In the genomic region with DNA sequence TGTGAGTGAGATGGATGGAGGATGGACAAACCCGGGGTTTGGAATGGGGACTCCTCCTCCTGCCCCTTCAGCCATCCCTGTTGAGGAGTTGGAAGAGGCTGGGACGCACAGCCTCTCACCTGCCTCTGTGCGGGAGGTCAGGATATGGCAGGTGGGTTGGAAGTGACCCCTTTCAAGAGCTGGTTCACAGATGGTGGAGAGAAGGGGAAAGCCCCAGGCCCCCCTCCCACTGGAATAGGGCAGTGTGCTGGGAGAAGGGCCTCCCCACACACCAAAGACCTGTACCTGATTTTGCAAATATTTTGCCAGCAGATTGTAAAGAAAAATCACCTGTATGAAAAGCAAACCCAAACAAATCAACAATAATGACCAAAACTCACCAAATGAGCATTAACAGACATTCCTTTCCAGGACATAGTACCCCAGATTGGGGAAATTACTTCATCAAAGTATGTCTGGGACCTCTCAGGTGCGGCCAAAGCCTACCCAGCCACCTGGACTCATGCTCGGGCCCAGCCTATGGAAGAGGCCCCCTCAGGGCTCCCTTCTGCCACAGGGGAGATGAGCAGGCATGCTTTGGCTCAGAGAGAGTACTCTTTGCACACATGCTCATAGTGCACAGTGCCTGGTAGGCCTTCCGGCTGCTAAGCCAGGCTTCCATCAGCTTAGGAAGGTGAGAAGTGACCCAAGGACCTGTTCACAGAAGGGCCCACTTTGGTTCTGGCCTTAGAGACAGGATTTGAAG, we compare ENCODE assay signal across 15 cellular contexts. TPM values are rescaled to one million over a fixed set of nuclear protein-coding genes. Genes with fewer than 3 reads are reported as not detected.
"Had no signal": no experiment of that assay in that cellular context is flagged by ENCODE, and none has a peak within 500 bp of the region (broad histone marks: within the 10 kb centered on the region; RNA-seq: fewer than 3 reads in every experiment).

No MANE protein-coding gene starts in this region.

- H3K4me1 ChIP-seq: transverse colon had no signal

- H3K4me3 ChIP-seq: lower lobe of right lung, transverse colon had no signal

- H3K9me3 ChIP-seq: lower lobe of right lung, transverse colon had no signal

- H3K27me3 ChIP-seq: transverse colon had no signal

- DNase-seq: activated CD4-positive, alpha-beta T cell treated with anti-CD3 and anti-CD28 coated beads for 1 hour; activated CD4-positive, alpha-beta T cell treated with anti-CD3 and anti-CD28 coated beads, Interleukin-2, amount 50 U/mL, for 4 hours; activated naive CD4-positive, alpha-beta T cell treated with anti-CD3 and anti-CD28 coated beads, Interleukin-2, amount 50 U/mL, for 16 hours; activated T-cell treated with anti-CD3 and anti-CD28 coated beads, Interleukin-2, amount 50 U/mL, for 1 hour; immature natural killer cell; left colon; lower lobe of right lung; small intestine; stimulated activated CD4-positive, alpha-beta T cell treated with anti-CD3 and anti-CD28 coated beads, Interleukin-4, amount 100 ng/mL, for 24 hours; stimulated activated naive CD4-positive, alpha-beta T cell; substantia nigra; T-helper 9 cell; transverse colon had no signal

- H3K27ac ChIP-seq: lower lobe of right lung, transverse colon had no signal

- H3K9me3 Mint-ChIP-seq: activated T-helper 2 cell treated with anti-CD3 and anti-CD28 coated beads, Interferon-gamma antibody, Interleukin-2, Interleukin-4, amounts not matched to agents 10 μg/mL and 5 μg/mL and 100 μg/mL, durations not matched to agents 14 hours and 24 hours and 36 hours; immature natural killer cell had no signal

- H3K27ac Mint-ChIP-seq: activated T-helper 2 cell treated with anti-CD3 and anti-CD28 coated beads, Interferon-gamma antibody, Interleukin-2, Interleukin-4, amounts not matched to agents 10 μg/mL and 5 μg/mL and 100 μg/mL, durations not matched to agents 14 hours and 24 hours and 36 hours had no signal

- FAIRE-seq: small intestine had no signal

- H3K36me3 ChIP-seq: lower lobe of right lung, transverse colon had no signal

- H3K4me1 Mint-ChIP-seq: immature natural killer cell had no signal

- H3K4me3 Mint-ChIP-seq: immature natural killer cell had no signal

- H3K36me3 Mint-ChIP-seq: immature natural killer cell had no signal

RNA-seq across cellular contexts. Expression of a gene that starts 7.8 kb away (rescaled TPM):
- total RNA-seq: activated T-helper 2 cell treated with anti-CD3 and anti-CD28 coated beads, Interferon-gamma antibody, Interleukin-2, Interleukin-4, amounts not matched to agents 10 μg/mL and 5 μg/mL and 100 μg/mL, durations not matched to agents 14 hours and 24 hours and 36 hours; cardiac septum; lower lobe of right lung had no signal
- polyA plus RNA-seq: immature natural killer cell had no signal

RNA-seq across cellular contexts. Expression of a gene that starts 39.5 kb away (rescaled TPM):
- total RNA-seq: activated T-helper 2 cell treated with anti-CD3 and anti-CD28 coated beads, Interferon-gamma antibody, Interleukin-2, Interleukin-4, amounts not matched to agents 10 μg/mL and 5 μg/mL and 100 μg/mL, durations not matched to agents 14 hours and 24 hours and 36 hours had no signal
